ENCODE assay signal across 8 cellular contexts in genomic region chr13:77565635-77566034, GRCh38. TPM values are rescaled to one million over a fixed set of nuclear protein-coding genes. Genes with fewer than 3 reads are reported as not detected.
A peak's percentile ranks its signal among the peaks of the same experiment; 100 is the strongest.
DNase-seq lines count a peak whose midpoint lies in the region; ATAC-seq and TF ChIP-seq lines count a peak whose summit lies in the region.

No MANE protein-coding gene starts in this region.

- no peaks in the 10 kb centered on the region for H4K20me1 ChIP-seq in OCI-LY3 (ENCODE audit: insufficient read depth, low read length)

- H3K9ac ChIP-seq in OCI-LY3 (ENCODE audit: low read length) = no peak overlapping the region

- H3K27ac ChIP-seq in OCI-LY3 (ENCODE audit: low read length) = no peak overlapping the region
- no peak overlapping the region for H3K27ac ChIP-seq in esophagus muscularis mucosa (replicated peaks in 1 of 4)

- H3K27me3 ChIP-seq in OCI-LY3 (ENCODE audit: low read depth, low read length) = peaks cover 86% of the 10 kb centered on the region
- H3K27me3 ChIP-seq in esophagus muscularis mucosa = no peaks in the 10 kb centered on the region

- TF ChIP-seq CTCF in OCI-LY3 (IDR thresholded peaks at IDR 0.05; ENCODE audit: low read depth, low read length) = peak; percentile 92
- TF ChIP-seq CTCF in esophagus muscularis mucosa (IDR thresholded peaks at IDR 0.05) = peak; percentile 20 to 38 (median 26)

- no peaks in the 10 kb centered on the region for H3K4me1 Mint-ChIP-seq in T-helper 2 cell treated with Interferon-gamma antibody and Interleukin-4, amounts not matched to agents 5 μg/mL and 100 μg/mL, for 36 hours (ENCODE audit: low read depth)

- H3K27ac Mint-ChIP-seq in T-helper 2 cell treated with Interferon-gamma antibody and Interleukin-4, amounts not matched to agents 5 μg/mL and 100 μg/mL, for 36 hours = no peak overlapping the region

- H3K36me3 Mint-ChIP-seq in T-helper 2 cell treated with Interferon-gamma antibody and Interleukin-4, amounts not matched to agents 5 μg/mL and 100 μg/mL, for 36 hours (ENCODE audit: low read depth) = no peaks in the 10 kb centered on the region

- H3K27me3 Mint-ChIP-seq in T-helper 2 cell treated with Interferon-gamma antibody and Interleukin-4, amounts not matched to agents 5 μg/mL and 100 μg/mL, for 36 hours (ENCODE audit: low read depth) = peaks cover 19% of the 10 kb centered on the region

- DNase-seq in AML-193 (lab: John Stamatoyannopoulos, UW) = peak; percentile 65 to 71
- DNase-seq in esophagus muscularis mucosa (ENCODE audit: extremely low spot score) = no peak
- DNase-seq in pulmonary artery endothelial cell (ENCODE audit: low read depth, low spot score) = peak; percentile 11
- DNase-seq in T-helper 2 cell treated with Interferon-gamma antibody and Interleukin-4, amounts not matched to agents 5 μg/mL and 100 μg/mL, for 36 hours (ENCODE audit: low spot score) = no peak

- intact Hi-C loops in esophagus muscularis mucosa (cut with DNase I) = no loop called here

- H3K4me3 ChIP-seq in OCI-LY3 (ENCODE audit: low read length) (no peak overlapping the region), esophagus muscularis mucosa (no peak overlapping the region)

- no peaks in the 10 kb centered on the region for H3K9me3 Mint-ChIP-seq in T-helper 2 cell treated with Interferon-gamma antibody and Interleukin-4, amounts not matched to agents 5 μg/mL and 100 μg/mL, for 36 hours

- H3K9me3 ChIP-seq in OCI-LY3 (ENCODE audit: insufficient read depth, low read length) (no peaks in the 10 kb centered on the region), esophagus muscularis mucosa (no peaks in the 10 kb centered on the region)

- H2AFZ ChIP-seq in OCI-LY3 (ENCODE audit: low read depth, low read length) = no peak overlapping the region

- H3K4me2 ChIP-seq in OCI-LY3 (ENCODE audit: low read length) = no peak overlapping the region

- TF ChIP-seq EP300 in esophagus muscularis mucosa (IDR thresholded peaks at IDR 0.05) = no peak

- H3K36me3 ChIP-seq in OCI-LY3 (replicated peaks; ENCODE audit: low read depth, low read length) (no peaks in the 10 kb centered on the region), esophagus muscularis mucosa (no peaks in the 10 kb centered on the region)

- H3K4me3 Mint-ChIP-seq in T-helper 2 cell treated with Interferon-gamma antibody and Interleukin-4, amounts not matched to agents 5 μg/mL and 100 μg/mL, for 36 hours = no peak overlapping the region

- ATAC-seq in GM18861 (IDR thresholded peaks at IDR 0.05; ENCODE audit: unreplicated experiment) (peak; percentile 70), HG03457 (IDR thresholded peaks at IDR 0.05; ENCODE audit: unreplicated experiment) (peak; percentile 67), GM21825 (IDR thresholded peaks at IDR 0.05; ENCODE audit: unreplicated experiment) (no peak)

- 7% methylated on average over 2 of the region's 2 CpGs for WGBS in esophagus muscularis mucosa

- H3K79me2 ChIP-seq in OCI-LY3 (ENCODE audit: low read length) = no peaks in the 10 kb centered on the region

- no peak for TF ChIP-seq POLR2A in esophagus muscularis mucosa (IDR thresholded peaks at IDR 0.05; ENCODE audit: low read depth)

- no peaks in the 10 kb centered on the region for H3K4me1 ChIP-seq in OCI-LY3 (ENCODE audit: low read length)
- no peaks in the 10 kb centered on the region for H3K4me1 ChIP-seq in esophagus muscularis mucosa

RNA-seq across cellular contexts. Expression of gene SCEL, which starts 30.1 kb away (rescaled TPM):
- total RNA-seq in esophagus muscularis mucosa (1 to 10 TPM in 1 of 4 donors, under 1 TPM in 2, not detected in 1; 0.13 to 1.7 (median 0.29) TPM), pulmonary artery endothelial cell (under 0.01 TPM in 1 of 2 replicates, not detected in the other)

Comparison
In these comparisons a context has a peak if more than half of its experiments do, and no peak if none do; other contexts are left out.
1. DNase-seq: peak in AML-193 (2 of 2) and pulmonary artery endothelial cell (single experiment); none in esophagus muscularis mucosa (single experiment) and T-helper 2 cell treated with Interferon-gamma antibody and Interleukin-4, amounts not matched to agents 5 μg/mL and 100 μg/mL, for 36 hours (single experiment).